In genomic region chr12:94459773-94460593, GRCh38 we compare ENCODE assay signal across 1 cellular context.
A peak's percentile ranks its signal among the peaks of the same experiment; 100 is the strongest.
TF ChIP-seq lines count a peak whose summit lies in the region.

TSS of gene CEP83 (minus strand) at chr12:94459867. CDS start at chr12:94412490, 47,377 bp downstream.

TF ChIP-seq in K562, 482 proteins besides CTCF, POLR2A, EP300 and RAD21 (continued from another document and continues in another):
- TF ChIP-seq ATF4 (CRISPR knock-in tag; IDR thresholded peaks at IDR 0.05) (no peak), NR2C2 (CRISPR knock-in tag; IDR thresholded peaks at IDR 0.05) (peak; percentile 66; the same call in 1 of the 2 replicates), NR2C2 (tag; IDR thresholded peaks at IDR 0.05) (no peak), ZMIZ1 (IDR thresholded peaks at IDR 0.05; ENCODE audit: low read depth in 2 of 2, low read length in 2 of 2) (no peak), MNT (conservative IDR thresholded peaks at IDR 0.05) (peak; percentile 89 to 96), ZKSCAN1 (IDR thresholded peaks at IDR 0.05; ENCODE audit: low read depth, low read length) (peak; percentile 28; the same call in 1 of the 2 replicates), HDAC2 (IDR thresholded peaks at IDR 0.05) (0 out of 2 replicates have a peak, but pooled peaks have one; percentile 10), RBM22 (IDR thresholded peaks at IDR 0.05; ENCODE audit: low read depth, low read length, poor library complexity, severe bottlenecking) (peak; percentile 41), MTA3 (IDR thresholded peaks at IDR 0.05; ENCODE audit: borderline replicate concordance) (peak; percentile 83), CEBPG (CRISPR knock-in tag; IDR thresholded peaks at IDR 0.05) (0 out of 2 replicates have a peak, but pooled peaks have one; percentile 26), CEBPG (tag; conservative IDR thresholded peaks at IDR 0.05 in 1 of 2, IDR thresholded peaks at IDR 0.05 in 1 of 2) (no peak), NKRF (IDR thresholded peaks at IDR 0.05; ENCODE audit: borderline replicate concordance) (0 out of 2 replicates have a peak, but pooled peaks have one; percentile 28), SP2 (IDR thresholded peaks at IDR 0.05; ENCODE audit: extremely low read depth, low read depth, low read length, poor library complexity, severe bottlenecking) (no peak), ZNF699 (CRISPR knock-in tag; IDR thresholded peaks at IDR 0.05; ENCODE audit: insufficient replicate concordance) (no peak), RNF2 (IDR thresholded peaks at IDR 0.05) (peak; percentile 41; the same call in 1 of the 2 replicates), L3MBTL2 (IDR thresholded peaks at IDR 0.05) (peak; percentile 94), TAF1 (IDR thresholded peaks at IDR 0.05; ENCODE audit: control insufficient read depth, extremely low read depth, insufficient read depth, low read length, severe bottlenecking) (peak; percentile 78), HDAC6 (IDR thresholded peaks at IDR 0.05; ENCODE audit: low read depth, low read length) (no peak), FIP1L1 (IDR thresholded peaks at IDR 0.05; ENCODE audit: low read depth, low read length, poor library complexity, severe bottlenecking) (peak; percentile 78), SP1 (CRISPR knock-in tag; IDR thresholded peaks at IDR 0.05) (no peak; the same call in 1 of the 2 replicates), BHLHE40 (IDR thresholded peaks at IDR 0.05; ENCODE audit: low read length) (peak; percentile 64), HDAC8 (tag; IDR thresholded peaks at IDR 0.05) (0 out of 2 replicates have a peak, but pooled peaks have one; percentile 16), HMG20B (CRISPR knock-in tag; IDR thresholded peaks at IDR 0.05) (no peak), TOE1 (IDR thresholded peaks at IDR 0.05; ENCODE audit: borderline replicate concordance) (0 out of 2 replicates have a peak, but pooled peaks have one; percentile 51), TOE1 (CRISPR knock-in tag; IDR thresholded peaks at IDR 0.05; ENCODE audit: borderline replicate concordance, low read depth) (no peak), STAG1 (CRISPR knock-in tag; IDR thresholded peaks at IDR 0.05; ENCODE audit: borderline replicate concordance) (no peak), PKNOX1 (IDR thresholded peaks at IDR 0.05) (peak; percentile 43; the same call in 1 of the 2 replicates), ID3 (CRISPR knock-in tag; IDR thresholded peaks at IDR 0.05) (no peak), ID3 (tag; IDR thresholded peaks at IDR 0.05) (no peak), ETS1 (conservative IDR thresholded peaks at IDR 0.05; ENCODE audit: control insufficient read depth, low read depth, low read length) (peak; percentile 76; the same call in 1 of the 2 replicates), PHF8 (IDR thresholded peaks at IDR 0.05; ENCODE audit: borderline replicate concordance, low read length) (peak; percentile 95), ZBTB9 (CRISPR knock-in tag; IDR thresholded peaks at IDR 0.05) (peak; percentile 53; the same call in 1 of the 2 replicates), ZNF696 (CRISPR knock-in tag; conservative IDR thresholded peaks at IDR 0.05) (no peak), SMARCE1 (IDR thresholded peaks at IDR 0.05) (no peak), THAP7 (CRISPR knock-in tag; IDR thresholded peaks at IDR 0.05) (no peak), MAZ (CRISPR knock-in tag; conservative IDR thresholded peaks at IDR 0.05 in 1 of 2, IDR thresholded peaks at IDR 0.05 in 1 of 2) (peak; percentile 74), MTA2 (IDR thresholded peaks at IDR 0.05; ENCODE audit: low read depth) (no peak), FOXP1 (CRISPR knock-in tag; IDR thresholded peaks at IDR 0.05) (peak; percentile 79; the same call in 1 of the 2 replicates), TAF9B (IDR thresholded peaks at IDR 0.05; ENCODE audit: partially characterized antibody) (peak; percentile 59), GTF3C2 (IDR thresholded peaks at IDR 0.05; ENCODE audit: borderline replicate concordance, extremely low read depth, insufficient read length) (no peak), ELF4 (CRISPR knock-in tag; IDR thresholded peaks at IDR 0.05) (no peak), FOXA1 (IDR thresholded peaks at IDR 0.05; ENCODE audit: borderline replicate concordance) (no peak), GMEB1 (CRISPR knock-in tag; IDR thresholded peaks at IDR 0.05) (peak; percentile 93), NFRKB (IDR thresholded peaks at IDR 0.05; ENCODE audit: low read depth) (peak; percentile 58; the same call in 1 of the 2 replicates)
